Comparison of ENCODE assay signal across 1 cellular context in the genomic region with DNA sequence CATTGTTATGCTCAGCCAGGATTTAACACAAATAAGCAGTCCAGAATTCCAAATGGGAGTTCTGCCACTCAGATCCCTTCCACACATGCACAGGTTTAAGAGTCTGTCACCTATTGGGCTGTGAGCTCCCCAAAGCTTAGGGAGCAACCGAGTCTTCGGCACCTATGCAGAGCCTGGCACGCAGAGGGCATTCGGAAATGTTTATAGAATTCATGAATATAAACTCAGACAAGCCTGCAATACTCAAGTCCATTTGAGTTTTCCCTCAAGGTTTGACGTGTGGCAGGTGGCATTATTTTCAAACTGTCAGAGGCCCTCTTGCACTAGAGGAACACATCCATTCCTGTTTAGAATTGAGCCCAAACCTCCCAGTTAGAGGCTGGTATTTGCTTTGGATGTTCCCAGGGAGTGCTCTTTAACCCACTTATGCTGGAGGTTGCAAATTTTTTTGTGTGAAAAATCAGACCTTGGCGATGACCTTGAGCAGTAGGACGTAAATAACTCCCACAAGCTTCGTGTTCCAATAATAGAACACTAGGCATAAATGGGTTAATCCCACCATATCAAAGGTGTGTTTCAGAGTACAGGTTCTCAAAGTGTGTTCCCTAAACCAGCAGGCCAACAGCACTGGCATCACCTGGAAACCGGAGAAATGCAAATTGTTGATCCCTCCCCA.
TF ChIP-seq lines count a peak whose summit lies in the region.

No MANE protein-coding gene starts in this region.

TF ChIP-seq in HepG2, 621 proteins besides CTCF, POLR2A, EP300 and RAD21 (continued from another document and continues in another):
- TF ChIP-seq RORA (CRISPR knock-in tag; IDR thresholded peaks at IDR 0.05) (no peak), GATAD2A (CRISPR knock-in tag; IDR thresholded peaks at IDR 0.05) (peak; percentile 53), ZNF790 (CRISPR knock-in tag; IDR thresholded peaks at IDR 0.05; ENCODE audit: borderline replicate concordance) (no peak), RBM39 (IDR thresholded peaks at IDR 0.05; ENCODE audit: low read depth, low read length, poor library complexity, severe bottlenecking) (no peak), ELF3 (CRISPR knock-in tag; IDR thresholded peaks at IDR 0.05) (no peak), CBX5 (CRISPR knock-in tag; IDR thresholded peaks at IDR 0.05; ENCODE audit: borderline replicate concordance) (no peak), ZNF280B (CRISPR knock-in tag; IDR thresholded peaks at IDR 0.05; ENCODE audit: borderline replicate concordance) (no peak), ZFP41 (CRISPR knock-in tag; IDR thresholded peaks at IDR 0.05; ENCODE audit: borderline replicate concordance) (no peak), ZNF253 (CRISPR knock-in tag; IDR thresholded peaks at IDR 0.05; ENCODE audit: borderline replicate concordance) (no peak), SP5 (CRISPR knock-in tag; IDR thresholded peaks at IDR 0.05; ENCODE audit: borderline replicate concordance, low read depth) (no peak), TBL1XR1 (IDR thresholded peaks at IDR 0.05; ENCODE audit: borderline replicate concordance, low read length, partially characterized antibody) (no peak), PAWR (CRISPR knock-in tag; IDR thresholded peaks at IDR 0.05; ENCODE audit: borderline replicate concordance) (no peak), MYPOP (CRISPR knock-in tag; IDR thresholded peaks at IDR 0.05) (0 out of 2 replicates have a peak, but pooled peaks have one; percentile 20), TBX2 (CRISPR knock-in tag; IDR thresholded peaks at IDR 0.05; ENCODE audit: borderline replicate concordance) (peak; percentile 41; the same call in 1 of the 2 replicates), ZBTB37 (CRISPR knock-in tag; IDR thresholded peaks at IDR 0.05) (no peak), BATF2 (CRISPR knock-in tag; IDR thresholded peaks at IDR 0.05) (no peak), MIER2 (CRISPR knock-in tag; IDR thresholded peaks at IDR 0.05) (no peak), ZSCAN9 (CRISPR knock-in tag; IDR thresholded peaks at IDR 0.05; ENCODE audit: borderline replicate concordance) (no peak), ZFP36 (IDR thresholded peaks at IDR 0.05; ENCODE audit: borderline replicate concordance, low read depth, low read length, partially characterized antibody) (no peak), ZNF598 (CRISPR knock-in tag; IDR thresholded peaks at IDR 0.05; ENCODE audit: borderline replicate concordance) (no peak), HNF4A (CRISPR knock-in tag; IDR thresholded peaks at IDR 0.05) (peak; percentile 43; the same call in 1 of the 2 replicates), E2F5 (CRISPR knock-in tag; conservative IDR thresholded peaks at IDR 0.05) (no peak)
- TF ChIP-seq, protein P1, sequence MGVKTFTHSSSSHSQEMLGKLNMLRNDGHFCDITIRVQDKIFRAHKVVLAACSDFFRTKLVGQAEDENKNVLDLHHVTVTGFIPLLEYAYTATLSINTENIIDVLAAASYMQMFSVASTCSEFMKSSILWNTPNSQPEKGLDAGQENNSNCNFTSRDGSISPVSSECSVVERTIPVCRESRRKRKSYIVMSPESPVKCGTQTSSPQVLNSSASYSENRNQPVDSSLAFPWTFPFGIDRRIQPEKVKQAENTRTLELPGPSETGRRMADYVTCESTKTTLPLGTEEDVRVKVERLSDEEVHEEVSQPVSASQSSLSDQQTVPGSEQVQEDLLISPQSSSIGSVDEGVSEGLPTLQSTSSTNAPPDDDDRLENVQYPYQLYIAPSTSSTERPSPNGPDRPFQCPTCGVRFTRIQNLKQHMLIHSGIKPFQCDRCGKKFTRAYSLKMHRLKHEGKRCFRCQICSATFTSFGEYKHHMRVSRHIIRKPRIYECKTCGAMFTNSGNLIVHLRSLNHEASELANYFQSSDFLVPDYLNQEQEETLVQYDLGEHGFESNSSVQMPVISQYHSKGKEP (CRISPR knock-in tag; IDR thresholded peaks at IDR 0.05), result no peak
- TF ChIP-seq, protein P2, sequence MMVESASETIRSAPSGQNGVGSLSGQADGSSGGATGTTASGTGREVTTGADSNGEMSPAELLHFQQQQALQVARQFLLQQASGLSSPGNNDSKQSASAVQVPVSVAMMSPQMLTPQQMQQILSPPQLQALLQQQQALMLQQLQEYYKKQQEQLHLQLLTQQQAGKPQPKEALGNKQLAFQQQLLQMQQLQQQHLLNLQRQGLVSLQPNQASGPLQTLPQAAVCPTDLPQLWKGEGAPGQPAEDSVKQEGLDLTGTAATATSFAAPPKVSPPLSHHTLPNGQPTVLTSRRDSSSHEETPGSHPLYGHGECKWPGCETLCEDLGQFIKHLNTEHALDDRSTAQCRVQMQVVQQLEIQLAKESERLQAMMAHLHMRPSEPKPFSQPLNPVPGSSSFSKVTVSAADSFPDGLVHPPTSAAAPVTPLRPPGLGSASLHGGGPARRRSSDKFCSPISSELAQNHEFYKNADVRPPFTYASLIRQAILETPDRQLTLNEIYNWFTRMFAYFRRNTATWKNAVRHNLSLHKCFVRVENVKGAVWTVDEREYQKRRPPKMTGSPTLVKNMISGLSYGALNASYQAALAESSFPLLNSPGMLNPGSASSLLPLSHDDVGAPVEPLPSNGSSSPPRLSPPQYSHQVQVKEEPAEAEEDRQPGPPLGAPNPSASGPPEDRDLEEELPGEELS (CRISPR knock-in tag; IDR thresholded peaks at IDR 0.05), result no peak
- TF ChIP-seq, protein P3, sequence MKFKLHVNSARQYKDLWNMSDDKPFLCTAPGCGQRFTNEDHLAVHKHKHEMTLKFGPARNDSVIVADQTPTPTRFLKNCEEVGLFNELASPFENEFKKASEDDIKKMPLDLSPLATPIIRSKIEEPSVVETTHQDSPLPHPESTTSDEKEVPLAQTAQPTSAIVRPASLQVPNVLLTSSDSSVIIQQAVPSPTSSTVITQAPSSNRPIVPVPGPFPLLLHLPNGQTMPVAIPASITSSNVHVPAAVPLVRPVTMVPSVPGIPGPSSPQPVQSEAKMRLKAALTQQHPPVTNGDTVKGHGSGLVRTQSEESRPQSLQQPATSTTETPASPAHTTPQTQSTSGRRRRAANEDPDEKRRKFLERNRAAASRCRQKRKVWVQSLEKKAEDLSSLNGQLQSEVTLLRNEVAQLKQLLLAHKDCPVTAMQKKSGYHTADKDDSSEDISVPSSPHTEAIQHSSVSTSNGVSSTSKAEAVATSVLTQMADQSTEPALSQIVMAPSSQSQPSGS (CRISPR knock-in tag; IDR thresholded peaks at IDR 0.05), result no peak
- TF ChIP-seq, protein P4, sequence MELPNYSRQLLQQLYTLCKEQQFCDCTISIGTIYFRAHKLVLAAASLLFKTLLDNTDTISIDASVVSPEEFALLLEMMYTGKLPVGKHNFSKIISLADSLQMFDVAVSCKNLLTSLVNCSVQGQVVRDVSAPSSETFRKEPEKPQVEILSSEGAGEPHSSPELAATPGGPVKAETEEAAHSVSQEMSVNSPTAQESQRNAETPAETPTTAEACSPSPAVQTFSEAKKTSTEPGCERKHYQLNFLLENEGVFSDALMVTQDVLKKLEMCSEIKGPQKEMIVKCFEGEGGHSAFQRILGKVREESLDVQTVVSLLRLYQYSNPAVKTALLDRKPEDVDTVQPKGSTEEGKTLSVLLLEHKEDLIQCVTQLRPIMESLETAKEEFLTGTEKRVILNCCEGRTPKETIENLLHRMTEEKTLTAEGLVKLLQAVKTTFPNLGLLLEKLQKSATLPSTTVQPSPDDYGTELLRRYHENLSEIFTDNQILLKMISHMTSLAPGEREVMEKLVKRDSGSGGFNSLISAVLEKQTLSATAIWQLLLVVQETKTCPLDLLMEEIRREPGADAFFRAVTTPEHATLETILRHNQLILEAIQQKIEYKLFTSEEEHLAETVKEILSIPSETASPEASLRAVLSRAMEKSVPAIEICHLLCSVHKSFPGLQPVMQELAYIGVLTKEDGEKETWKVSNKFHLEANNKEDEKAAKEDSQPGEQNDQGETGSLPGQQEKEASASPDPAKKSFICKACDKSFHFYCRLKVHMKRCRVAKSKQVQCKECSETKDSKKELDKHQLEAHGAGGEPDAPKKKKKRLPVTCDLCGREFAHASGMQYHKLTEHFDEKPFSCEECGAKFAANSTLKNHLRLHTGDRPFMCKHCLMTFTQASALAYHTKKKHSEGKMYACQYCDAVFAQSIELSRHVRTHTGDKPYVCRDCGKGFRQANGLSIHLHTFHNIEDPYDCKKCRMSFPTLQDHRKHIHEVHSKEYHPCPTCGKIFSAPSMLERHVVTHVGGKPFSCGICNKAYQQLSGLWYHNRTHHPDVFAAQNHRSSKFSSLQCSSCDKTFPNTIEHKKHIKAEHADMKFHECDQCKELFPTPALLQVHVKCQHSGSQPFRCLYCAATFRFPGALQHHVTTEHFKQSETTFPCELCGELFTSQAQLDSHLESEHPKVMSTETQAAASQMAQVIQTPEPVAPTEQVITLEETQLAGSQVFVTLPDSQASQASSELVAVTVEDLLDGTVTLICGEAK (IDR thresholded peaks at IDR 0.05), result no peak
- TF ChIP-seq, protein P4 (CRISPR knock-in tag; IDR thresholded peaks at IDR 0.05), result no peak; the same call in 1 of the 2 replicates
- TF ChIP-seq, protein P5, sequence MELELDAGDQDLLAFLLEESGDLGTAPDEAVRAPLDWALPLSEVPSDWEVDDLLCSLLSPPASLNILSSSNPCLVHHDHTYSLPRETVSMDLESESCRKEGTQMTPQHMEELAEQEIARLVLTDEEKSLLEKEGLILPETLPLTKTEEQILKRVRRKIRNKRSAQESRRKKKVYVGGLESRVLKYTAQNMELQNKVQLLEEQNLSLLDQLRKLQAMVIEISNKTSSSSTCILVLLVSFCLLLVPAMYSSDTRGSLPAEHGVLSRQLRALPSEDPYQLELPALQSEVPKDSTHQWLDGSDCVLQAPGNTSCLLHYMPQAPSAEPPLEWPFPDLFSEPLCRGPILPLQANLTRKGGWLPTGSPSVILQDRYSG (CRISPR knock-in tag; IDR thresholded peaks at IDR 0.05), result no peak
